In the genomic region with DNA sequence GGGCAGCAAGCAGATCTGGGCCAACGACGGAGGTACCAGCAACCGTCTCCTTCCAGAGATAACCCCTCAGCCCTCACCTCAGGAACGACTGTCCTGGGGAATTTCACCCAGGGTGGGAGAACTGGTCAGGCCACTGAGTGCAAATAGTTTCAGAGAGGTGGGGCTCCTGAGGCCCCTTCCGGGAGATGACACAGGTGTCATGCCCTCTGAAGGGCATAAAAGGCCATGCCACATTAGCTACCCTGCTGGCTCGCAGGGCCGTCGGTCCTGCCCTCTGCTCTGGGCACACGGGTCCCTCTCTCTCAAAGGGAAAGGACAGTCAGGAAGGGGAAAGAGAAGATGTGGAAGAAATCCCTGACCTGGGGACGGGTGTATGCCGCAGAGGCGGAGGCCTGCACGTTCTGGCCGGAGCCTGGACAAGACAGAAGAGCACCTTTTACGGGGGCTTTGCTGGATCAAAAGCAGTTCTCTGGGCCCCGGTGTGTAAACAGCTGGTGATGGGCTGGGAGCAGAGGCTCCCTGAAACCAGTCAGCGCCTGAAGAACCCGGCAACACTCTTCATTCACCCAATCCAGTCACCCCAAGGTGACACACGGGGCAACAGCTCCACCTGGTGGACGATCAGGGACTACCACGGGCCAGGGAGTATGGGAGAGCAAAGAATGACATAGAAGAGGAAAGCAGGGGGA, we compare ENCODE assay signal across 1 cellular context.
TF ChIP-seq lines count a peak whose summit lies in the region.

No MANE protein-coding gene starts in this region.

TF ChIP-seq in K562, 482 proteins besides CTCF, POLR2A, EP300 and RAD21 (continued from another document and continues in another):
- no peak for TF ChIP-seq E2F3 (CRISPR knock-in tag; IDR thresholded peaks at IDR 0.05)
- no peak for TF ChIP-seq BRD9 (IDR thresholded peaks at IDR 0.05; ENCODE audit: low read depth, partially characterized antibody)
- TF ChIP-seq ZNF165 (CRISPR knock-in tag; IDR thresholded peaks at IDR 0.05; ENCODE audit: borderline replicate concordance) = 0 out of 2 replicates have a peak, but pooled peaks have one; percentile 68
- no peak for TF ChIP-seq NCOA6 (IDR thresholded peaks at IDR 0.05)
- peak in 1 of 2 experiments; percentile 76; a peak in 1 of 3 replicates for TF ChIP-seq CBX3 (IDR thresholded peaks at IDR 0.05; ENCODE audit: borderline replicate concordance in 1 of 2, low read length in 2 of 2)
- TF ChIP-seq ZNF780A (CRISPR knock-in tag; IDR thresholded peaks at IDR 0.05) = no peak
- TF ChIP-seq ZNF511 (CRISPR knock-in tag; IDR thresholded peaks at IDR 0.05) = no peak
- TF ChIP-seq DPF2 (IDR thresholded peaks at IDR 0.05) = peak; percentile 40; the same call in 1 of the 2 replicates
- 0 out of 2 replicates have a peak, but pooled peaks have one; percentile 27 for TF ChIP-seq ZNF263 (CRISPR knock-in tag; IDR thresholded peaks at IDR 0.05; ENCODE audit: borderline replicate concordance)
- TF ChIP-seq, protein P1, sequence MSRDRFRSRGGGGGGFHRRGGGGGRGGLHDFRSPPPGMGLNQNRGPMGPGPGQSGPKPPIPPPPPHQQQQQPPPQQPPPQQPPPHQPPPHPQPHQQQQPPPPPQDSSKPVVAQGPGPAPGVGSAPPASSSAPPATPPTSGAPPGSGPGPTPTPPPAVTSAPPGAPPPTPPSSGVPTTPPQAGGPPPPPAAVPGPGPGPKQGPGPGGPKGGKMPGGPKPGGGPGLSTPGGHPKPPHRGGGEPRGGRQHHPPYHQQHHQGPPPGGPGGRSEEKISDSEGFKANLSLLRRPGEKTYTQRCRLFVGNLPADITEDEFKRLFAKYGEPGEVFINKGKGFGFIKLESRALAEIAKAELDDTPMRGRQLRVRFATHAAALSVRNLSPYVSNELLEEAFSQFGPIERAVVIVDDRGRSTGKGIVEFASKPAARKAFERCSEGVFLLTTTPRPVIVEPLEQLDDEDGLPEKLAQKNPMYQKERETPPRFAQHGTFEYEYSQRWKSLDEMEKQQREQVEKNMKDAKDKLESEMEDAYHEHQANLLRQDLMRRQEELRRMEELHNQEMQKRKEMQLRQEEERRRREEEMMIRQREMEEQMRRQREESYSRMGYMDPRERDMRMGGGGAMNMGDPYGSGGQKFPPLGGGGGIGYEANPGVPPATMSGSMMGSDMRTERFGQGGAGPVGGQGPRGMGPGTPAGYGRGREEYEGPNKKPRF (IDR thresholded peaks at IDR 0.05; ENCODE audit: low read depth, low read length) = no peak
- 0 out of 2 replicates have a peak, but pooled peaks have one; percentile 38 for TF ChIP-seq THAP12 (CRISPR knock-in tag; IDR thresholded peaks at IDR 0.05)
- TF ChIP-seq TCF3 (CRISPR knock-in tag; IDR thresholded peaks at IDR 0.05) = peak; percentile 55; the same call in 1 of the 2 replicates
- TF ChIP-seq, protein P2, sequence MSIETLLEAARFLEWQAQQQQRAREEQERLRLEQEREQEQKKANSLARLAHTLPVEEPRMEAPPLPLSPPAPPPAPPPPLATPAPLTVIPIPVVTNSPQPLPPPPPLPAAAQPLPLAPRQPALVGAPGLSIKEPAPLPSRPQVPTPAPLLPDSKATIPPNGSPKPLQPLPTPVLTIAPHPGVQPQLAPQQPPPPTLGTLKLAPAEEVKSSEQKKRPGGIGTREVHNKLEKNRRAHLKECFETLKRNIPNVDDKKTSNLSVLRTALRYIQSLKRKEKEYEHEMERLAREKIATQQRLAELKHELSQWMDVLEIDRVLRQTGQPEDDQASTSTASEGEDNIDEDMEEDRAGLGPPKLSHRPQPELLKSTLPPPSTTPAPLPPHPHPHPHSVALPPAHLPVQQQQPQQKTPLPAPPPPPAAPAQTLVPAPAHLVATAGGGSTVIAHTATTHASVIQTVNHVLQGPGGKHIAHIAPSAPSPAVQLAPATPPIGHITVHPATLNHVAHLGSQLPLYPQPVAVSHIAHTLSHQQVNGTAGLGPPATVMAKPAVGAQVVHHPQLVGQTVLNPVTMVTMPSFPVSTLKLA (conservative IDR thresholded peaks at IDR 0.05) = peak in 1 of 2 experiments; percentile 47; a peak in 2 of 4 replicates
- TF ChIP-seq ARID1B (IDR thresholded peaks at IDR 0.05) = peak; percentile 21; the same call in 1 of the 2 replicates
- TF ChIP-seq STAG1 (CRISPR knock-in tag; IDR thresholded peaks at IDR 0.05; ENCODE audit: borderline replicate concordance) = peak; percentile 99
- TF ChIP-seq ZKSCAN8 (CRISPR knock-in tag; IDR thresholded peaks at IDR 0.05) = peak; percentile 94
- peak; percentile 91 for TF ChIP-seq RB1 (IDR thresholded peaks at IDR 0.05; ENCODE audit: low read depth)
- TF ChIP-seq SMAD3 (CRISPR knock-in tag; conservative IDR thresholded peaks at IDR 0.05) = 0 out of 2 replicates have a peak, but pooled peaks have one; percentile 40
- peak; percentile 3; the same call in 1 of the 2 replicates for TF ChIP-seq SIN3B (IDR thresholded peaks at IDR 0.05; ENCODE audit: low read depth)
- peak; percentile 70 for TF ChIP-seq ATF7 (IDR thresholded peaks at IDR 0.05)
- TF ChIP-seq, protein P3, sequence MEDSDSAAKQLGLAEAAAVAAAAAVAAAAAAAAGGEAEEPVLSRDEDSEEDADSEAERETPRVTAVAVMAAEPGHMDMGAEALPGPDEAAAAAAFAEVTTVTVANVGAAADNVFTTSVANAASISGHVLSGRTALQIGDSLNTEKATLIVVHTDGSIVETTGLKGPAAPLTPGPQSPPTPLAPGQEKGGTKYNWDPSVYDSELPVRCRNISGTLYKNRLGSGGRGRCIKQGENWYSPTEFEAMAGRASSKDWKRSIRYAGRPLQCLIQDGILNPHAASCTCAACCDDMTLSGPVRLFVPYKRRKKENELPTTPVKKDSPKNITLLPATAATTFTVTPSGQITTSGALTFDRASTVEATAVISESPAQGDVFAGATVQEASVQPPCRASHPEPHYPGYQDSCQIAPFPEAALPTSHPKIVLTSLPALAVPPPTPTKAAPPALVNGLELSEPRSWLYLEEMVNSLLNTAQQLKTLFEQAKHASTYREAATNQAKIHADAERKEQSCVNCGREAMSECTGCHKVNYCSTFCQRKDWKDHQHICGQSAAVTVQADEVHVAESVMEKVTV (CRISPR knock-in tag; IDR thresholded peaks at IDR 0.05) = peak; percentile 100
- peak; percentile 53; the same call in 1 of the 2 replicates for TF ChIP-seq JUN (IDR thresholded peaks at IDR 0.05; ENCODE audit: borderline replicate concordance, low read depth, low read length)
- no peak for TF ChIP-seq JUN (CRISPR knock-in tag; IDR thresholded peaks at IDR 0.05; ENCODE audit: borderline replicate concordance)
- peak; percentile 71 to 73; a peak in 3 of 4 replicates for TF ChIP-seq MAZ (CRISPR knock-in tag; conservative IDR thresholded peaks at IDR 0.05 in 1 of 2, IDR thresholded peaks at IDR 0.05 in 1 of 2)
- peak; percentile 42; the same call in 1 of the 2 replicates for TF ChIP-seq L3MBTL2 (IDR thresholded peaks at IDR 0.05)
- no peak for TF ChIP-seq ZBTB34 (CRISPR knock-in tag; IDR thresholded peaks at IDR 0.05)
- peak; percentile 66 for TF ChIP-seq CTBP1 (IDR thresholded peaks at IDR 0.05; ENCODE audit: borderline replicate concordance)
- TF ChIP-seq, protein P4, sequence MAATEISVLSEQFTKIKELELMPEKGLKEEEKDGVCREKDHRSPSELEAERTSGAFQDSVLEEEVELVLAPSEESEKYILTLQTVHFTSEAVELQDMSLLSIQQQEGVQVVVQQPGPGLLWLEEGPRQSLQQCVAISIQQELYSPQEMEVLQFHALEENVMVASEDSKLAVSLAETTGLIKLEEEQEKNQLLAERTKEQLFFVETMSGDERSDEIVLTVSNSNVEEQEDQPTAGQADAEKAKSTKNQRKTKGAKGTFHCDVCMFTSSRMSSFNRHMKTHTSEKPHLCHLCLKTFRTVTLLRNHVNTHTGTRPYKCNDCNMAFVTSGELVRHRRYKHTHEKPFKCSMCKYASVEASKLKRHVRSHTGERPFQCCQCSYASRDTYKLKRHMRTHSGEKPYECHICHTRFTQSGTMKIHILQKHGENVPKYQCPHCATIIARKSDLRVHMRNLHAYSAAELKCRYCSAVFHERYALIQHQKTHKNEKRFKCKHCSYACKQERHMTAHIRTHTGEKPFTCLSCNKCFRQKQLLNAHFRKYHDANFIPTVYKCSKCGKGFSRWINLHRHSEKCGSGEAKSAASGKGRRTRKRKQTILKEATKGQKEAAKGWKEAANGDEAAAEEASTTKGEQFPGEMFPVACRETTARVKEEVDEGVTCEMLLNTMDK (IDR thresholded peaks at IDR 0.05; ENCODE audit: borderline replicate concordance, insufficient read depth, low read depth, low read length, poor library complexity, severe bottlenecking) = peak; percentile 19
- TF ChIP-seq NFXL1 (CRISPR knock-in tag; IDR thresholded peaks at IDR 0.05) = no peak
- no peak for TF ChIP-seq NR4A1 (CRISPR knock-in tag; IDR thresholded peaks at IDR 0.05)
- 0 out of 2 replicates have a peak, but pooled peaks have one; percentile 40 for TF ChIP-seq NR4A1 (tag; IDR thresholded peaks at IDR 0.05)
- no peak for TF ChIP-seq DLX4 (CRISPR knock-in tag; IDR thresholded peaks at IDR 0.05)
- TF ChIP-seq MTA2 (IDR thresholded peaks at IDR 0.05; ENCODE audit: low read depth) = no peak
- TF ChIP-seq GTF2B (IDR thresholded peaks at IDR 0.05; ENCODE audit: extremely low read depth, insufficient read length) = no peak
- TF ChIP-seq, protein P5, sequence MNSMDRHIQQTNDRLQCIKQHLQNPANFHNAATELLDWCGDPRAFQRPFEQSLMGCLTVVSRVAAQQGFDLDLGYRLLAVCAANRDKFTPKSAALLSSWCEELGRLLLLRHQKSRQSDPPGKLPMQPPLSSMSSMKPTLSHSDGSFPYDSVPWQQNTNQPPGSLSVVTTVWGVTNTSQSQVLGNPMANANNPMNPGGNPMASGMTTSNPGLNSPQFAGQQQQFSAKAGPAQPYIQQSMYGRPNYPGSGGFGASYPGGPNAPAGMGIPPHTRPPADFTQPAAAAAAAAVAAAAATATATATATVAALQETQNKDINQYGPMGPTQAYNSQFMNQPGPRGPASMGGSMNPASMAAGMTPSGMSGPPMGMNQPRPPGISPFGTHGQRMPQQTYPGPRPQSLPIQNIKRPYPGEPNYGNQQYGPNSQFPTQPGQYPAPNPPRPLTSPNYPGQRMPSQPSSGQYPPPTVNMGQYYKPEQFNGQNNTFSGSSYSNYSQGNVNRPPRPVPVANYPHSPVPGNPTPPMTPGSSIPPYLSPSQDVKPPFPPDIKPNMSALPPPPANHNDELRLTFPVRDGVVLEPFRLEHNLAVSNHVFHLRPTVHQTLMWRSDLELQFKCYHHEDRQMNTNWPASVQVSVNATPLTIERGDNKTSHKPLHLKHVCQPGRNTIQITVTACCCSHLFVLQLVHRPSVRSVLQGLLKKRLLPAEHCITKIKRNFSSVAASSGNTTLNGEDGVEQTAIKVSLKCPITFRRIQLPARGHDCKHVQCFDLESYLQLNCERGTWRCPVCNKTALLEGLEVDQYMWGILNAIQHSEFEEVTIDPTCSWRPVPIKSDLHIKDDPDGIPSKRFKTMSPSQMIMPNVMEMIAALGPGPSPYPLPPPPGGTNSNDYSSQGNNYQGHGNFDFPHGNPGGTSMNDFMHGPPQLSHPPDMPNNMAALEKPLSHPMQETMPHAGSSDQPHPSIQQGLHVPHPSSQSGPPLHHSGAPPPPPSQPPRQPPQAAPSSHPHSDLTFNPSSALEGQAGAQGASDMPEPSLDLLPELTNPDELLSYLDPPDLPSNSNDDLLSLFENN (IDR thresholded peaks at IDR 0.05; ENCODE audit: low read depth in 2 of 2, low read length in 2 of 2) = peak in 1 of 2 experiments; percentile 44; a peak in 1 of 4 replicates
- peak; percentile 68; the same call in 1 of the 2 replicates for TF ChIP-seq SP1 (CRISPR knock-in tag; IDR thresholded peaks at IDR 0.05)
- TF ChIP-seq CXXC5 (CRISPR knock-in tag; IDR thresholded peaks at IDR 0.05) = 0 out of 2 replicates have a peak, but pooled peaks have one; percentile 20
- TF ChIP-seq, protein P6, sequence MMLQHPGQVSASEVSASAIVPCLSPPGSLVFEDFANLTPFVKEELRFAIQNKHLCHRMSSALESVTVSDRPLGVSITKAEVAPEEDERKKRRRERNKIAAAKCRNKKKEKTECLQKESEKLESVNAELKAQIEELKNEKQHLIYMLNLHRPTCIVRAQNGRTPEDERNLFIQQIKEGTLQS (IDR thresholded peaks at IDR 0.05) = peak; percentile 36; the same call in 1 of the 2 replicates
- TF ChIP-seq, protein P6 (CRISPR knock-in tag; conservative IDR thresholded peaks at IDR 0.05) = peak; percentile 75; the same call in 1 of the 2 replicates
